Comparison of ENCODE assay signal across 27 cellular contexts in the genomic region with DNA sequence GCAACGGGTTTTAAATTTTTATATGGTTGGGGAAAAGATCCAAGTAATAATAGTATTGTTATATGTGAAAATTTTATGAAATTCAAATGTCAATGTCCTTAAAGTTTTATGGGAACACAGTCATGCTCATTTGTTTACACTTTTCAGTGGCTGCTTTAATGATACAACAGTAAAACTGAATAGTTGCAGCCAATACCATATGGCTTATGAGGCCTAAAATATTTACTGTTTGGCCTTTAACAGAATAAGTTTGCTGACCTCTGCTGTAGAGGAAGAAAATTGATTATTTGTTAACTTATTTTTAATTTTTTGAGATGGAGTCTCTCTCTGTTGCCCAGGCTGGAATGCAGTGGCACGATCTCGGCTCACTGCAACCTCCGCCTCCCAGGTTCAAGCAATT. TPM values are rescaled to one million over a fixed set of nuclear protein-coding genes. Genes with fewer than 3 reads are reported as not detected.
"Had no signal": no experiment of that assay in that cellular context is flagged by ENCODE, and none has a peak within 500 bp of the region (broad histone marks: within the 10 kb centered on the region; RNA-seq: fewer than 3 reads in every experiment).

No MANE protein-coding gene starts in this region.

- H3K27ac ChIP-seq: left lung, lower lobe of right lung, pancreas, skin epidermis, suprapubic skin, thoracic aorta, tibial artery, upper lobe of right lung had no signal

- DNase-seq: hippocampal formation; kidney glomerular epithelial cell; left cardiac atrium; left lung; lower lobe of right lung; mammary epithelial cell; mesenchymal stem cell; naive thymus-derived CD8-positive, alpha-beta T cell; nucleus accumbens; pancreas; posterior cingulate gyrus; retina; right cardiac atrium; stimulated activated CD4-positive, alpha-beta T cell treated with anti-CD3 and anti-CD28 coated beads, Interleukin-12 subunit alpha, Interleukin-12 subunit beta, amount 100 ng/mL, for 4 hours; stimulated activated CD4-positive, alpha-beta T cell treated with anti-CD3 and anti-CD28 coated beads, Interleukin-15, amount 100 ng/mL, for 24 hours; stimulated activated CD4-positive, alpha-beta T cell treated with anti-CD3 and anti-CD28 coated beads, Interleukin-2, amount 100 ng/mL, for 24 hours; stimulated activated CD4-positive, alpha-beta T cell treated with anti-CD3 and anti-CD28 coated beads, Interleukin-4, amount 100 ng/mL, for 1 hour; stimulated activated naive CD4-positive, alpha-beta T cell; tibial artery; trophoblast cell; upper lobe of right lung had no signal

- H3K9me3 ChIP-seq: left lung, lower lobe of right lung, pancreas, prostate gland, suprapubic skin, thoracic aorta, tibial artery, upper lobe of right lung had no signal

- H3K36me3 ChIP-seq: prostate gland had no signal

- H3K4me1 ChIP-seq: left lung, lower lobe of right lung, pancreas, prostate gland, suprapubic skin, tibial artery, upper lobe of right lung had no signal

- ATAC-seq: left cardiac atrium; left lung; lower lobe of right lung; naive thymus-derived CD8-positive, alpha-beta T cell; pancreas; right cardiac atrium; sciatic nerve; upper lobe of right lung had no signal

- H3K4me3 ChIP-seq: left lung, lower lobe of right lung, pancreas, prostate gland, skin epidermis, suprapubic skin, thoracic aorta, tibial artery, upper lobe of right lung had no signal

- H3K27me3 ChIP-seq: left lung, pancreas, suprapubic skin, tibial artery, upper lobe of right lung had no signal

RNA-seq across cellular contexts. Expression of gene USP50, which starts 44.7 kb away (rescaled TPM):
- total RNA-seq: left lung; lower lobe of right lung; naive thymus-derived CD8-positive, alpha-beta T cell; subcutaneous adipose tissue; thoracic aorta; upper lobe of right lung had no signal
